ENCODE assay signal across 12 cellular contexts in the genomic region with DNA sequence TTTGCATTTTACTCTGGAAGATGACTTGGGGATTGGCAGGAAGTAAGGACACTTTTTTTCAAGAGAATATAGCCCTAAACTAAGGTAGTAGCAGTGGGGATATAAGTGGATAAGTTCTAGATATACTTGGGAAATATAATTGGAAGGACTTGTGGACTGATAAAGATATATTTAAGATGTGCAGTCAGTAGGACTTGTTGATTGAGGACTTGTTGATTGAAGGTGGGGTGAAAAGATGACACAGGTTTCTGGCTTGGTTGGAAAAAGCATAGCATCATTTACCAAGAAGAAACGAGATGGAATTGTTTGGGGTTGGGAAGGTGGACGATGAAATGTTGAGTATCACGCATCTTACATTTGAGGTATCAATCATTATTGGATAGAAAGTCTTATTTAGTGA. TPM values are rescaled to one million over a fixed set of nuclear protein-coding genes. Genes with fewer than 3 reads are reported as not detected.
A peak's percentile ranks its signal among the peaks of the same experiment; 100 is the strongest.
DNase-seq lines count a peak whose midpoint lies in the region; ATAC-seq and TF ChIP-seq lines count a peak whose summit lies in the region.
"Had no signal": no experiment of that assay in that cellular context is flagged by ENCODE, and none has a peak within 500 bp of the region (broad histone marks: within the 10 kb centered on the region; RNA-seq: fewer than 3 reads in every experiment).

No MANE protein-coding gene starts in this region.

- no peak overlapping the region for H2AFZ ChIP-seq in ACC112 (ENCODE audit: low read length, unreplicated experiment)

- peaks cover 46% of the 10 kb centered on the region for H3K79me2 ChIP-seq in ACC112 (ENCODE audit: control insufficient read depth, insufficient read depth, low read length, unreplicated experiment)

- H3K27me3 ChIP-seq in ACC112 (ENCODE audit: insufficient read depth, low read length) (no peaks in the 10 kb centered on the region), endodermal cell (ENCODE audit: control insufficient read depth, insufficient read depth, low read length, poor library complexity, severe bottlenecking) (no peaks in the 10 kb centered on the region), rectal smooth muscle tissue (ENCODE audit: control insufficient read depth, insufficient read depth, low read length) (no peaks in the 10 kb centered on the region)

- no peaks in the 10 kb centered on the region for H3K9me3 Mint-ChIP-seq in endodermal cell
- H3K9me3 Mint-ChIP-seq: activated naive CD4-positive, alpha-beta T cell treated with anti-CD3 and anti-CD28 coated beads for 36 hours had no signal

- H3K4me3 ChIP-seq in ACC112 (ENCODE audit: low read depth, low read length) (no peak overlapping the region), LNCaP clone FGC (ENCODE audit: low read depth, low read length) (peak overlapping the region; percentile 86), endodermal cell (ENCODE audit: low read length) (peak overlapping the region; percentile 87), rectal smooth muscle tissue (ENCODE audit: low read length) (no peak overlapping the region)

- ATAC-seq in HG02970 (IDR thresholded peaks at IDR 0.05; ENCODE audit: low FRiP score, unreplicated experiment) (no peak), GM19023 (IDR thresholded peaks at IDR 0.05; ENCODE audit: unreplicated experiment) (no peak)

- H3K36me3 Mint-ChIP-seq in endodermal cell (ENCODE audit: low read depth), result peaks cover 52% of the 10 kb centered on the region

- TF ChIP-seq CTCF in LNCaP clone FGC (IDR thresholded peaks at IDR 0.05; ENCODE audit: control insufficient read depth, extremely low read depth, insufficient read depth) (no peak), endodermal cell (conservative IDR thresholded peaks at IDR 0.05) (no peak)

- no peak overlapping the region for H3K9ac ChIP-seq in endodermal cell (ENCODE audit: extremely low read depth, low read length, poor library complexity, severe bottlenecking)
- no peak overlapping the region for H3K9ac ChIP-seq in rectal smooth muscle tissue (ENCODE audit: low read length)

- H3K9me3 ChIP-seq in endodermal cell (ENCODE audit: control insufficient read depth, low read length), result no peaks in the 10 kb centered on the region

- no peak overlapping the region for H3K27ac Mint-ChIP-seq in endodermal cell
- H3K27ac Mint-ChIP-seq: activated naive CD4-positive, alpha-beta T cell treated with anti-CD3 and anti-CD28 coated beads for 36 hours had no signal

- peak overlapping the region; percentile 90 for H3K27ac ChIP-seq in ACC112 (ENCODE audit: low read depth, low read length)
- H3K27ac ChIP-seq in endodermal cell (ENCODE audit: low read depth, low read length), result no peak overlapping the region
- H3K27ac ChIP-seq in rectal smooth muscle tissue (ENCODE audit: low read depth, low read length), result peak overlapping the region; percentile 99

- 90 to 96% methylated on average over 3 of the region's 3 CpGs for WGBS in endodermal cell (ENCODE audit: insufficient coverage in 1 of 2, insufficient read length in 1 of 2), 2 experiments

- no peaks in the 10 kb centered on the region for H3K27me3 Mint-ChIP-seq in endodermal cell (ENCODE audit: insufficient read depth)

- H3K4me1 Mint-ChIP-seq in endodermal cell, result peaks cover 6% of the 10 kb centered on the region

- H3K4me3 Mint-ChIP-seq in endodermal cell, result no peak overlapping the region
- H3K4me3 Mint-ChIP-seq: activated naive CD4-positive, alpha-beta T cell treated with anti-CD3 and anti-CD28 coated beads for 36 hours had no signal

- peaks cover 35% of the 10 kb centered on the region; the same call in 1 of the 2 replicates for H3K36me3 ChIP-seq in ACC112 (ENCODE audit: insufficient read depth, low read length)
- H3K36me3 ChIP-seq in endodermal cell (ENCODE audit: control insufficient read depth, insufficient read depth, low read length), result peaks cover 48% of the 10 kb centered on the region
- peaks cover 36% of the 10 kb centered on the region for H3K36me3 ChIP-seq in rectal smooth muscle tissue (ENCODE audit: control insufficient read depth, insufficient read depth, low read length)

- H3K4me1 ChIP-seq in ACC112 (ENCODE audit: control insufficient read depth, insufficient read depth, low read length, unreplicated experiment) (peaks cover 52% of the 10 kb centered on the region), endodermal cell (ENCODE audit: control insufficient read depth, insufficient read depth, low read length) (no peaks in the 10 kb centered on the region), rectal smooth muscle tissue (ENCODE audit: control insufficient read depth, insufficient read depth, low read length) (peaks cover 34% of the 10 kb centered on the region)

- DNase-seq in LNCaP clone FGC (ENCODE audit: low read depth), result no peak
- no peak for DNase-seq in endodermal cell
- DNase-seq in Kasumi-1 (lab: John Stamatoyannopoulos, UW), result no peak
- no peak for DNase-seq in activated T-cell treated with anti-CD3 and anti-CD28 coated beads for 4 hours
- DNase-seq: activated naive CD4-positive, alpha-beta T cell treated with anti-CD3 and anti-CD28 coated beads for 36 hours; cerebellar nuclear complex; NCI-H1417; NCI-H510A had no signal

RNA-seq across cellular contexts. Expression of a gene that starts 1.5 kb away (rescaled TPM):
- 100 to 1,000 TPM; 168 to 202 TPM for total RNA-seq in endodermal cell
- 248 TPM for polyA plus RNA-seq in endodermal cell (2013, experiment 1 of 2)
- 238 TPM for polyA plus RNA-seq in endodermal cell (2013, experiment 2 of 2)

RNA-seq across cellular contexts. Expression of a gene that starts 5.7 kb away (rescaled TPM):
- 10 to 100 TPM; 68.3 to 71.0 TPM for total RNA-seq in endodermal cell
- polyA plus RNA-seq in endodermal cell (2013, experiment 1 of 2), result 52.5 TPM
- 41.0 TPM for polyA plus RNA-seq in endodermal cell (2013, experiment 2 of 2)

RNA-seq across cellular contexts. Expression of a gene that starts 9.9 kb away (rescaled TPM):
- 100 to 1,000 TPM; 125 to 136 TPM for total RNA-seq in endodermal cell
- polyA plus RNA-seq in endodermal cell (2013, experiment 1 of 2), result 117 TPM
- polyA plus RNA-seq in endodermal cell (2013, experiment 2 of 2), result 112 TPM

RNA-seq across cellular contexts. Expression of a gene that starts 10.1 kb away (rescaled TPM):
- total RNA-seq in endodermal cell, result 10 to 100 TPM; 11.0 to 12.8 TPM
- 12.8 TPM for polyA plus RNA-seq in endodermal cell (2013, experiment 1 of 2)
- polyA plus RNA-seq in endodermal cell (2013, experiment 2 of 2), result 12.1 TPM

RNA-seq across cellular contexts. Expression of a gene that starts 42.1 kb away (rescaled TPM):
- total RNA-seq in endodermal cell, result 10 to 100 TPM; 13.7 to 14.3 TPM
- 34.9 TPM for polyA plus RNA-seq in endodermal cell (2013, experiment 1 of 2)
- 34.2 TPM for polyA plus RNA-seq in endodermal cell (2013, experiment 2 of 2)

Comparison
In these comparisons a context has a peak if more than half of its experiments do, and no peak if none do; other contexts are left out.
1. H3K4me3 ChIP-seq: peak in LNCaP clone FGC (single experiment) and endodermal cell (single experiment); none in ACC112 (single experiment) and rectal smooth muscle tissue (single experiment).